In genomic region chr2:147468349-147468748, GRCh38 we compare ENCODE assay signal across 21 cellular contexts.
"Had no signal": no experiment of that assay in that cellular context is flagged by ENCODE, and none has a peak within 500 bp of the region (broad histone marks: within the 10 kb centered on the region; RNA-seq: fewer than 3 reads in every experiment).

No MANE protein-coding gene starts in this region.

- H3K4me3 ChIP-seq: dorsolateral prefrontal cortex, gastrocnemius medialis, heart right ventricle, left lung, lower lobe of right lung, ovary, right atrium auricular region, stomach, thoracic aorta, transverse colon had no signal

- H3K27me3 ChIP-seq: dorsolateral prefrontal cortex, gastrocnemius medialis, heart right ventricle, left lung, ovary, right atrium auricular region, stomach, transverse colon had no signal

- H3K9me3 ChIP-seq: gastrocnemius medialis, heart right ventricle, left lung, lower lobe of right lung, ovary, right atrium auricular region, stomach, thoracic aorta, transverse colon had no signal

- DNase-seq: cortex of kidney; dorsolateral prefrontal cortex; effector CD8-positive, alpha-beta T cell; gastrocnemius medialis; heart right ventricle; hypothalamus; immature natural killer cell; lower lobe of right lung; natural killer cell; nucleus accumbens; ovary; small intestine; stimulated activated CD4-positive, alpha-beta T cell treated with anti-CD3 and anti-CD28 coated beads, Interleukin-12 subunit alpha, Interleukin-12 subunit beta, amount 100 ng/mL, for 4 hours; stimulated activated naive CD4-positive, alpha-beta T cell; stomach; substantia nigra; transverse colon had no signal

- H3K36me3 ChIP-seq: gastrocnemius medialis, heart right ventricle, left lung, lower lobe of right lung, ovary, right atrium auricular region, stomach, thoracic aorta, transverse colon had no signal

- H3K4me1 ChIP-seq: gastrocnemius medialis, heart right ventricle, left lung, lower lobe of right lung, right atrium auricular region, stomach had no signal

- H3K27ac ChIP-seq: dorsolateral prefrontal cortex, gastrocnemius medialis, heart right ventricle, left lung, lower lobe of right lung, ovary, right atrium auricular region, stomach, thoracic aorta, transverse colon had no signal

- FAIRE-seq: keratinocyte, small intestine had no signal
